Comparison of ENCODE assay signal across 24 cellular contexts in genomic region chr19:49433240-49433901, GRCh38. TPM values are rescaled to one million over a fixed set of nuclear protein-coding genes. Genes with fewer than 3 reads are reported as not detected.
DNase-seq lines count a peak whose midpoint lies in the region; ATAC-seq and TF ChIP-seq lines count a peak whose summit lies in the region.
"Had no signal": no experiment of that assay in that cellular context is flagged by ENCODE, and none has a peak within 500 bp of the region (broad histone marks: within the 10 kb centered on the region; RNA-seq: fewer than 3 reads in every experiment).

No MANE protein-coding gene starts in this region.

- no peaks in the 10 kb centered on the region for H3K79me2 ChIP-seq in H9 (ENCODE audit: insufficient read depth, low read length)

- H3K14ac ChIP-seq in H9 (ENCODE audit: insufficient read depth, low read length): no peak overlapping the region

- peaks cover 2% of the 10 kb centered on the region for H3K36me3 Mint-ChIP-seq in activated naive CD4-positive, alpha-beta T cell treated with anti-CD3 and anti-CD28 coated beads, Interleukin-2, amount 50 U/mL, for 24 hours
- peaks cover 5 to 6% of the 10 kb centered on the region in 2 donors for H3K36me3 Mint-ChIP-seq in activated naive CD4-positive, alpha-beta T cell treated with anti-CD3 and anti-CD28 coated beads, Interleukin-2, amount 50 U/mL, for 72 hours
- peaks cover 3 to 15% (median 6%) of the 10 kb centered on the region in 3 experiments for H3K36me3 Mint-ChIP-seq in H9 (ENCODE audit: insufficient read depth in 1 of 3, low read depth in 3 of 3)
- peaks cover 4 to 9% of the 10 kb centered on the region in 2 donors for H3K36me3 Mint-ChIP-seq in stimulated activated naive B cell treated with anti-CD40 and anti-IgM and Interleukin-4, amounts not matched to agents 10 μg/mL and 1 μg/mL and 100 μg/mL, for 72 hours

- no peak overlapping the region for H2BK120ac ChIP-seq in H9 (ENCODE audit: low read depth, low read length, poor library complexity, severe bottlenecking)

- no peak overlapping the region for H3K27ac ChIP-seq in H9 (ENCODE audit: insufficient read length, low read depth, low read length)
- H3K27ac ChIP-seq: PC-9, tibial artery, VCaP had no signal

- no peak overlapping the region for H4K8ac ChIP-seq in H9 (replicated peaks; ENCODE audit: insufficient read length, low read depth, low read length)

- H3K56ac ChIP-seq in H9 (ENCODE audit: insufficient read length, low read depth, low read length): no peak overlapping the region

- no peak overlapping the region for H3K9ac ChIP-seq in H9 (ENCODE audit: extremely low read depth, insufficient read length, low read length)

- no peak overlapping the region for H2BK20ac ChIP-seq in H9 (ENCODE audit: low read depth, low read length, poor library complexity, severe bottlenecking)

- H3K4me2 ChIP-seq in H9 (ENCODE audit: insufficient read depth, insufficient read length, low read length): peak overlapping the region; percentile 70
- H3K4me2 ChIP-seq: PC-9 had no signal

- H2BK12ac ChIP-seq in H9 (ENCODE audit: insufficient read length, low read depth, low read length): no peak overlapping the region

- H3T11ph ChIP-seq in H9 (ENCODE audit: low read length): no peak overlapping the region

- H3K9me3 Mint-ChIP-seq in activated naive CD4-positive, alpha-beta T cell treated with anti-CD3 and anti-CD28 coated beads, Interleukin-2, amount 50 U/mL, for 24 hours: no peaks in the 10 kb centered on the region
- no peaks in the 10 kb centered on the region for H3K9me3 Mint-ChIP-seq in activated naive CD4-positive, alpha-beta T cell treated with anti-CD3 and anti-CD28 coated beads, Interleukin-2, amount 50 U/mL, for 72 hours
- H3K9me3 Mint-ChIP-seq in H9: peaks cover 4 to 8% of the 10 kb centered on the region in 2 experiments; a peak in 3 of 5 replicates
- H3K9me3 Mint-ChIP-seq in stimulated activated naive B cell treated with anti-CD40 and anti-IgM and Interleukin-4, amounts not matched to agents 10 μg/mL and 1 μg/mL and 100 μg/mL, for 72 hours: peaks cover 0 to 3% of the 10 kb centered on the region in 2 donors

- no peak for DNase-seq in activated naive CD4-positive, alpha-beta T cell treated with anti-CD3 and anti-CD28 coated beads, Interleukin-2, amount 50 U/mL, for 72 hours (ENCODE audit: low spot score in 2 of 2)
- DNase-seq in H9 (no peak), epidermal melanocyte (ENCODE audit: insufficient read length, low spot score) (peak; percentile 7), NCI-H187 (lab: John Stamatoyannopoulos, UW) (no peak)
- DNase-seq in stimulated activated naive B cell treated with anti-CD40 and anti-IgM and Interleukin-4, amounts not matched to agents 10 μg/mL and 1 μg/mL and 100 μg/mL, for 72 hours: no peak
- DNase-seq: activated CD4-positive, alpha-beta T cell treated with anti-CD3 and anti-CD28 coated beads, Interleukin-2, amount 50 U/mL, for 4 hours; activated CD8-positive, alpha-beta memory T cell treated with anti-CD3 and anti-CD28 coated beads, Interleukin-2, amount 50 U/mL, for 4 hours; activated effector memory CD4-positive, alpha-beta T cell treated with Interleukin-2 at 50 U/mL for 16 hours; dorsolateral prefrontal cortex; left ventricle myocardium superior; NCI-H1048; NCI-H1694 treated with DMSO at 0.1 percent for 48 hours; NCI-H526; PC-9; Right ventricle myocardium superior; T-helper 9 cell; tibial artery had no signal

- H3K4me1 ChIP-seq in H9 (ENCODE audit: insufficient read depth, low read length): no peaks in the 10 kb centered on the region

- H2AK5ac ChIP-seq in H9 (ENCODE audit: insufficient read length, low read length): no peak overlapping the region

- no CpG with 5 or more reads among the region's 31 CpGs for WGBS in H9 (ENCODE audit: extremely low coverage, insufficient read length, low lambda C conversion rate)

- H3K23me2 ChIP-seq in H9 (ENCODE audit: insufficient read length, low read depth, low read length, poor library complexity, severe bottlenecking): peaks cover 10% of the 10 kb centered on the region

- H2BK15ac ChIP-seq in H9 (ENCODE audit: low read depth, low read length): no peak overlapping the region

- H2AFZ ChIP-seq in H9 (ENCODE audit: low read length): no peak overlapping the region
- H2AFZ ChIP-seq: PC-9 had no signal

- H3K27me3 ChIP-seq in H9 (ENCODE audit: insufficient read depth, low read length): peaks cover 14% of the 10 kb centered on the region; the same call in 1 of the 2 replicates

- H3K27me3 Mint-ChIP-seq in activated naive CD4-positive, alpha-beta T cell treated with anti-CD3 and anti-CD28 coated beads, Interleukin-2, amount 50 U/mL, for 24 hours: peaks cover 64% of the 10 kb centered on the region
- H3K27me3 Mint-ChIP-seq in H9 (ENCODE audit: low read depth): peaks cover 82% of the 10 kb centered on the region
- peaks cover 88 to 98% of the 10 kb centered on the region in 2 donors for H3K27me3 Mint-ChIP-seq in stimulated activated naive B cell treated with anti-CD40 and anti-IgM and Interleukin-4, amounts not matched to agents 10 μg/mL and 1 μg/mL and 100 μg/mL, for 72 hours

- H3K4me3 Mint-ChIP-seq in activated naive CD4-positive, alpha-beta T cell treated with anti-CD3 and anti-CD28 coated beads, Interleukin-2, amount 50 U/mL, for 24 hours: peak overlapping the region; percentile 5
- H3K4me3 Mint-ChIP-seq in H9: peak overlapping the region; percentile 57 to 63
- H3K4me3 Mint-ChIP-seq in stimulated activated naive B cell treated with anti-CD40 and anti-IgM and Interleukin-4, amounts not matched to agents 10 μg/mL and 1 μg/mL and 100 μg/mL, for 72 hours: peak overlapping the region in 1 of 2 donors; percentile 21

- H3K23ac ChIP-seq in H9 (ENCODE audit: insufficient read length, low read depth, low read length): no peak overlapping the region

- peaks cover 25% of the 10 kb centered on the region for H3K4me1 Mint-ChIP-seq in activated naive CD4-positive, alpha-beta T cell treated with anti-CD3 and anti-CD28 coated beads, Interleukin-2, amount 50 U/mL, for 24 hours
- H3K4me1 Mint-ChIP-seq in H9: peaks cover 26 to 75% of the 10 kb centered on the region in 2 experiments
- peaks cover 41 to 53% of the 10 kb centered on the region in 2 donors for H3K4me1 Mint-ChIP-seq in stimulated activated naive B cell treated with anti-CD40 and anti-IgM and Interleukin-4, amounts not matched to agents 10 μg/mL and 1 μg/mL and 100 μg/mL, for 72 hours

- no peaks in the 10 kb centered on the region for H3K79me1 ChIP-seq in H9 (ENCODE audit: insufficient read depth, low read depth, low read length, poor library complexity, severe bottlenecking)

- H4K91ac ChIP-seq in H9 (ENCODE audit: insufficient read length, low read depth, low read length): no peak overlapping the region

- H4K20me1 ChIP-seq in H9 (ENCODE audit: control insufficient read depth, insufficient read depth, insufficient read length): no peaks in the 10 kb centered on the region

- no peak overlapping the region for H3K18ac ChIP-seq in H9 (ENCODE audit: insufficient read length, low read depth, low read length)

- no peak overlapping the region for H3K27ac Mint-ChIP-seq in activated naive CD4-positive, alpha-beta T cell treated with anti-CD3 and anti-CD28 coated beads, Interleukin-2, amount 50 U/mL, for 24 hours
- H3K27ac Mint-ChIP-seq in activated naive CD4-positive, alpha-beta T cell treated with anti-CD3 and anti-CD28 coated beads, Interleukin-2, amount 50 U/mL, for 72 hours: no peak overlapping the region
- no peak overlapping the region for H3K27ac Mint-ChIP-seq in H9
- H3K27ac Mint-ChIP-seq in stimulated activated naive B cell treated with anti-CD40 and anti-IgM and Interleukin-4, amounts not matched to agents 10 μg/mL and 1 μg/mL and 100 μg/mL, for 72 hours: peak overlapping the region; percentile 48

- TF ChIP-seq CTCF in H9 (conservative IDR thresholded peaks at IDR 0.05): no peak

- H3K9me3 ChIP-seq in H9 (ENCODE audit: control insufficient read depth, low read depth, low read length): no peaks in the 10 kb centered on the region
- H3K9me3 ChIP-seq: tibial artery had no signal

- no peak for ATAC-seq in activated naive CD4-positive, alpha-beta T cell treated with anti-CD3 and anti-CD28 coated beads, Interleukin-2, amount 50 U/mL, for 72 hours
- no peak for ATAC-seq in stimulated activated naive B cell treated with anti-CD40 and anti-IgM and Interleukin-4, amounts not matched to agents 10 μg/mL and 1 μg/mL and 100 μg/mL, for 72 hours (replicated peaks)
- no peak for ATAC-seq in GM19395 (IDR thresholded peaks at IDR 0.05; ENCODE audit: unreplicated experiment)
- ATAC-seq: left ventricle myocardium superior had no signal

- H4K5ac ChIP-seq in H9 (ENCODE audit: insufficient read length, low read depth, low read length): no peak overlapping the region

- H3K4ac ChIP-seq in H9 (ENCODE audit: low read depth, low read length): no peak overlapping the region

- no peak overlapping the region for H2BK5ac ChIP-seq in H9 (ENCODE audit: insufficient read length, low read length)

RNA-seq across cellular contexts. Expression of gene SLC17A7, which starts 8.0 kb away (rescaled TPM):
- total RNA-seq in activated naive CD4-positive, alpha-beta T cell treated with anti-CD3 and anti-CD28 coated beads, Interleukin-2, amount 50 U/mL, for 72 hours: under 1 TPM; 0.20 to 0.33 TPM
- total RNA-seq in H9 (2021): 1.1 and 1.3 TPM in 2 replicates

RNA-seq across cellular contexts. Expression of gene GFY, which starts 8.2 kb away (rescaled TPM):
- total RNA-seq in activated naive CD4-positive, alpha-beta T cell treated with anti-CD3 and anti-CD28 coated beads, Interleukin-2, amount 50 U/mL, for 72 hours: not detected
- total RNA-seq in H9 (2021): 1.1 and 1.3 TPM in 2 replicates
- total RNA-seq: cerebellum, left ventricle myocardium superior, omental fat pad, PC-9, renal cortical epithelial cell, Right ventricle myocardium superior, skeletal muscle tissue had no signal

RNA-seq across cellular contexts. Expression of gene PTH2, which starts 10.1 kb away (rescaled TPM):
- total RNA-seq in activated naive CD4-positive, alpha-beta T cell treated with anti-CD3 and anti-CD28 coated beads, Interleukin-2, amount 50 U/mL, for 72 hours: not detected
- total RNA-seq in H9 (2021): 0.92 and 0.96 TPM in 2 replicates
- total RNA-seq: cerebellum, left ventricle myocardium superior, omental fat pad, PC-9, renal cortical epithelial cell, Right ventricle myocardium superior, skeletal muscle tissue had no signal

RNA-seq across cellular contexts. Expression of gene PIH1D1, which starts 18.2 kb away (rescaled TPM):
- 100 to 1,000 TPM in 1 of 2 donors, 10 to 100 TPM in 1; 92.9 to 184 TPM for total RNA-seq in activated naive CD4-positive, alpha-beta T cell treated with anti-CD3 and anti-CD28 coated beads, Interleukin-2, amount 50 U/mL, for 72 hours
- total RNA-seq in H9 (2021): 166 and 171 TPM in 2 replicates

RNA-seq across cellular contexts. Expression of gene ALDH16A1, which starts 19.7 kb away (rescaled TPM):
- 10 to 100 TPM; 22.6 to 34.0 TPM for total RNA-seq in activated naive CD4-positive, alpha-beta T cell treated with anti-CD3 and anti-CD28 coated beads, Interleukin-2, amount 50 U/mL, for 72 hours
- total RNA-seq in H9 (2021): 51.7 and 54.4 TPM in 2 replicates
